15 cellular contexts compared by ENCODE assay signal in the genomic region with DNA sequence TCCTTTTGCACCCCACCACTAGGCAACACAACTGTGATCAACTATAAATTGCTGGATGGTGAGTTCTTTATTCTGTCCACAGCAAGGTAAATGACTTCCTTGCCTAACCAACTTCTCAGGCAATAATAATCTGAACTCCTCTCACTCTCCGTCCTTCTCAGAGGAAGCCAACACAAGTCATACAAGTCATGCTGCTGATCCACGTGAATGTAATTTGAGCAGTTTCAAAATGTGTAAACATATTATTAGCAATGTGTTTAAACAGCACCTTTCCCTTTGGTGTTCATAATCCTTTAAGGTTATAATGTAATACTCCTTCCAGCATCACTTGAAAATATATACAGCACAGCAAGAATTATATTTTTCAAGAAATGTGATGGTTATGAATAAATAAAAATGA.
A peak's percentile ranks its signal among the peaks of the same experiment; 100 is the strongest.
DNase-seq lines count a peak whose midpoint lies in the region; ATAC-seq lines count a peak whose summit lies in the region.
"Had no signal": no experiment of that assay in that cellular context is flagged by ENCODE, and none has a peak within 500 bp of the region (broad histone marks: within the 10 kb centered on the region; RNA-seq: fewer than 3 reads in every experiment).

No MANE protein-coding gene starts in this region.

- ATAC-seq in HG02885 (IDR thresholded peaks at IDR 0.05; ENCODE audit: poor library complexity, unreplicated experiment) = no peak
- no peak for ATAC-seq in GM21619 (IDR thresholded peaks at IDR 0.05; ENCODE audit: unreplicated experiment)
- ATAC-seq: HCT116, WTC11 had no signal

- H3K4me3 Mint-ChIP-seq in activated T-cell treated with anti-CD3 and anti-CD28 coated beads, Interleukin-2, amount 50 U/mL, for 24 hours = no peak overlapping the region
- H3K4me3 Mint-ChIP-seq: WTC11 had no signal

- peaks cover 11% of the 10 kb centered on the region for H3K27me3 Mint-ChIP-seq in activated T-cell treated with anti-CD3 and anti-CD28 coated beads, Interleukin-2, amount 50 U/mL, for 24 hours

- H3K4me1 Mint-ChIP-seq in activated T-cell treated with anti-CD3 and anti-CD28 coated beads, Interleukin-2, amount 50 U/mL, for 24 hours (ENCODE audit: low read depth) = no peaks in the 10 kb centered on the region

- DNase-seq in COR-L47 (lab: John Stamatoyannopoulos, UW) = peak; percentile 51
- peak; percentile 10 for DNase-seq in NCI-H1092 treated with DMSO at 0.1 percent for 48 hours (lab: John Stamatoyannopoulos, UW)
- peak; percentile 85 for DNase-seq in NCI-H748 (lab: John Stamatoyannopoulos, UW; ENCODE audit: unreplicated experiment)
- peak; percentile 6 for DNase-seq in iris pigment epithelial cell (ENCODE audit: low read depth)
- no peak for DNase-seq in activated T-cell treated with anti-CD3 and anti-CD28 coated beads, Interleukin-2, amount 50 U/mL, for 24 hours
- no peak for DNase-seq in medulla oblongata (ENCODE audit: extremely low spot score)
- DNase-seq: activated gamma-delta T cell treated with Interleukin-2 at 50 U/mL for 16 hours, DMS79 treated with DMSO at 0.1 percent for 48 hours, NCI-H226, RPMI8226, SW 1271 had no signal

- H3K36me3 Mint-ChIP-seq in activated T-cell treated with anti-CD3 and anti-CD28 coated beads, Interleukin-2, amount 50 U/mL, for 24 hours (ENCODE audit: low read depth) = no peaks in the 10 kb centered on the region

- peaks cover 7% of the 10 kb centered on the region for H3K9me3 Mint-ChIP-seq in activated T-cell treated with anti-CD3 and anti-CD28 coated beads, Interleukin-2, amount 50 U/mL, for 24 hours

- H3K27ac Mint-ChIP-seq in activated T-cell treated with anti-CD3 and anti-CD28 coated beads, Interleukin-2, amount 50 U/mL, for 24 hours = no peak overlapping the region
- H3K27ac Mint-ChIP-seq: WTC11 had no signal

Comparison
In these comparisons a context has a peak if more than half of its experiments do, and no peak if none do; other contexts are left out.
1. DNase-seq: peak in COR-L47 (single experiment), NCI-H1092 treated with DMSO at 0.1 percent for 48 hours (single experiment), NCI-H748 (single experiment) and iris pigment epithelial cell (single experiment); none in activated T-cell treated with anti-CD3 and anti-CD28 coated beads, Interleukin-2, amount 50 U/mL, for 24 hours (single experiment) and medulla oblongata (single experiment).